ENCODE assay signal across 1 cellular context in genomic region chr22:48057116-48057835, GRCh38.
TF ChIP-seq lines count a peak whose summit lies in the region.

No MANE protein-coding gene starts in this region.

TF ChIP-seq in H1, 55 proteins besides CTCF, POLR2A, EP300 and RAD21 (continued from another document):
- TF ChIP-seq, protein P1, sequence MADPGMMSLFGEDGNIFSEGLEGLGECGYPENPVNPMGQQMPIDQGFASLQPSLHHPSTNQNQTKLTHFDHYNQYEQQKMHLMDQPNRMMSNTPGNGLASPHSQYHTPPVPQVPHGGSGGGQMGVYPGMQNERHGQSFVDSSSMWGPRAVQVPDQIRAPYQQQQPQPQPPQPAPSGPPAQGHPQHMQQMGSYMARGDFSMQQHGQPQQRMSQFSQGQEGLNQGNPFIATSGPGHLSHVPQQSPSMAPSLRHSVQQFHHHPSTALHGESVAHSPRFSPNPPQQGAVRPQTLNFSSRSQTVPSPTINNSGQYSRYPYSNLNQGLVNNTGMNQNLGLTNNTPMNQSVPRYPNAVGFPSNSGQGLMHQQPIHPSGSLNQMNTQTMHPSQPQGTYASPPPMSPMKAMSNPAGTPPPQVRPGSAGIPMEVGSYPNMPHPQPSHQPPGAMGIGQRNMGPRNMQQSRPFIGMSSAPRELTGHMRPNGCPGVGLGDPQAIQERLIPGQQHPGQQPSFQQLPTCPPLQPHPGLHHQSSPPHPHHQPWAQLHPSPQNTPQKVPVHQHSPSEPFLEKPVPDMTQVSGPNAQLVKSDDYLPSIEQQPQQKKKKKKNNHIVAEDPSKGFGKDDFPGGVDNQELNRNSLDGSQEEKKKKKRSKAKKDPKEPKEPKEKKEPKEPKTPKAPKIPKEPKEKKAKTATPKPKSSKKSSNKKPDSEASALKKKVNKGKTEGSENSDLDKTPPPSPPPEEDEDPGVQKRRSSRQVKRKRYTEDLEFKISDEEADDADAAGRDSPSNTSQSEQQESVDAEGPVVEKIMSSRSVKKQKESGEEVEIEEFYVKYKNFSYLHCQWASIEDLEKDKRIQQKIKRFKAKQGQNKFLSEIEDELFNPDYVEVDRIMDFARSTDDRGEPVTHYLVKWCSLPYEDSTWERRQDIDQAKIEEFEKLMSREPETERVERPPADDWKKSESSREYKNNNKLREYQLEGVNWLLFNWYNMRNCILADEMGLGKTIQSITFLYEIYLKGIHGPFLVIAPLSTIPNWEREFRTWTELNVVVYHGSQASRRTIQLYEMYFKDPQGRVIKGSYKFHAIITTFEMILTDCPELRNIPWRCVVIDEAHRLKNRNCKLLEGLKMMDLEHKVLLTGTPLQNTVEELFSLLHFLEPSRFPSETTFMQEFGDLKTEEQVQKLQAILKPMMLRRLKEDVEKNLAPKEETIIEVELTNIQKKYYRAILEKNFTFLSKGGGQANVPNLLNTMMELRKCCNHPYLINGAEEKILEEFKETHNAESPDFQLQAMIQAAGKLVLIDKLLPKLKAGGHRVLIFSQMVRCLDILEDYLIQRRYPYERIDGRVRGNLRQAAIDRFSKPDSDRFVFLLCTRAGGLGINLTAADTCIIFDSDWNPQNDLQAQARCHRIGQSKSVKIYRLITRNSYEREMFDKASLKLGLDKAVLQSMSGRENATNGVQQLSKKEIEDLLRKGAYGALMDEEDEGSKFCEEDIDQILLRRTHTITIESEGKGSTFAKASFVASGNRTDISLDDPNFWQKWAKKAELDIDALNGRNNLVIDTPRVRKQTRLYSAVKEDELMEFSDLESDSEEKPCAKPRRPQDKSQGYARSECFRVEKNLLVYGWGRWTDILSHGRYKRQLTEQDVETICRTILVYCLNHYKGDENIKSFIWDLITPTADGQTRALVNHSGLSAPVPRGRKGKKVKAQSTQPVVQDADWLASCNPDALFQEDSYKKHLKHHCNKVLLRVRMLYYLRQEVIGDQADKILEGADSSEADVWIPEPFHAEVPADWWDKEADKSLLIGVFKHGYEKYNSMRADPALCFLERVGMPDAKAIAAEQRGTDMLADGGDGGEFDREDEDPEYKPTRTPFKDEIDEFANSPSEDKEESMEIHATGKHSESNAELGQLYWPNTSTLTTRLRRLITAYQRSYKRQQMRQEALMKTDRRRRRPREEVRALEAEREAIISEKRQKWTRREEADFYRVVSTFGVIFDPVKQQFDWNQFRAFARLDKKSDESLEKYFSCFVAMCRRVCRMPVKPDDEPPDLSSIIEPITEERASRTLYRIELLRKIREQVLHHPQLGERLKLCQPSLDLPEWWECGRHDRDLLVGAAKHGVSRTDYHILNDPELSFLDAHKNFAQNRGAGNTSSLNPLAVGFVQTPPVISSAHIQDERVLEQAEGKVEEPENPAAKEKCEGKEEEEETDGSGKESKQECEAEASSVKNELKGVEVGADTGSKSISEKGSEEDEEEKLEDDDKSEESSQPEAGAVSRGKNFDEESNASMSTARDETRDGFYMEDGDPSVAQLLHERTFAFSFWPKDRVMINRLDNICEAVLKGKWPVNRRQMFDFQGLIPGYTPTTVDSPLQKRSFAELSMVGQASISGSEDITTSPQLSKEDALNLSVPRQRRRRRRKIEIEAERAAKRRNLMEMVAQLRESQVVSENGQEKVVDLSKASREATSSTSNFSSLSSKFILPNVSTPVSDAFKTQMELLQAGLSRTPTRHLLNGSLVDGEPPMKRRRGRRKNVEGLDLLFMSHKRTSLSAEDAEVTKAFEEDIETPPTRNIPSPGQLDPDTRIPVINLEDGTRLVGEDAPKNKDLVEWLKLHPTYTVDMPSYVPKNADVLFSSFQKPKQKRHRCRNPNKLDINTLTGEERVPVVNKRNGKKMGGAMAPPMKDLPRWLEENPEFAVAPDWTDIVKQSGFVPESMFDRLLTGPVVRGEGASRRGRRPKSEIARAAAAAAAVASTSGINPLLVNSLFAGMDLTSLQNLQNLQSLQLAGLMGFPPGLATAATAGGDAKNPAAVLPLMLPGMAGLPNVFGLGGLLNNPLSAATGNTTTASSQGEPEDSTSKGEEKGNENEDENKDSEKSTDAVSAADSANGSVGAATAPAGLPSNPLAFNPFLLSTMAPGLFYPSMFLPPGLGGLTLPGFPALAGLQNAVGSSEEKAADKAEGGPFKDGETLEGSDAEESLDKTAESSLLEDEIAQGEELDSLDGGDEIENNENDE (IDR thresholded peaks at IDR 0.05; ENCODE audit: insufficient replicate concordance, low read length), result no peak
- TF ChIP-seq CBX8 (IDR thresholded peaks at IDR 0.05; ENCODE audit: borderline replicate concordance, low read depth, low read length) (no peak), TAF1 (IDR thresholded peaks at IDR 0.05; ENCODE audit: low read depth, low read length) (no peak), E2F6 (IDR thresholded peaks at IDR 0.05) (no peak), SIRT6 (IDR thresholded peaks at IDR 0.05; ENCODE audit: low read length) (no peak), HDAC2 (IDR thresholded peaks at IDR 0.05; ENCODE audit: borderline replicate concordance in 1 of 2, low read depth in 2 of 2, low read length in 2 of 2) (no peak), SAP30 (IDR thresholded peaks at IDR 0.05; ENCODE audit: insufficient read depth, insufficient replicate concordance, low read length) (no peak), TAF7 (optimal IDR thresholded peaks at IDR 0.05; ENCODE audit: borderline replicate concordance, low read depth, low read length) (no peak), ASH2L (IDR thresholded peaks at IDR 0.05; ENCODE audit: low read length) (no peak), BCL11A (IDR thresholded peaks at IDR 0.05; ENCODE audit: low read depth in 2 of 2, low read length in 2 of 2) (no peak)
TF ChIP-seq in H1: peak in this region for 0.
